In genomic region chr16:66731101-66731500, GRCh38 we compare ENCODE assay signal across 1 cellular context.
TF ChIP-seq lines count a peak whose summit lies in the region.

No MANE protein-coding gene starts in this region.

TF ChIP-seq in H1, 55 proteins besides CTCF, POLR2A, EP300 and RAD21:
- TF ChIP-seq MAX (IDR thresholded peaks at IDR 0.05), result no peak
- TF ChIP-seq ATF2 (IDR thresholded peaks at IDR 0.05; ENCODE audit: low read length), result no peak
- no peak for TF ChIP-seq GABPA (IDR thresholded peaks at IDR 0.05; ENCODE audit: borderline replicate concordance, insufficient read depth, low read length)
- no peak for TF ChIP-seq BACH1 (IDR thresholded peaks at IDR 0.05; ENCODE audit: low read length)
- TF ChIP-seq KDM5A (IDR thresholded peaks at IDR 0.05; ENCODE audit: low read length), result no peak
- TF ChIP-seq FOSL1 (IDR thresholded peaks at IDR 0.05; ENCODE audit: insufficient read depth, low read depth, low read length), result no peak
- no peak for TF ChIP-seq SIN3A (conservative IDR thresholded peaks at IDR 0.05 in 1 of 2, IDR thresholded peaks at IDR 0.05 in 1 of 2; ENCODE audit: low read depth in 1 of 2, low read length in 2 of 2)
- TF ChIP-seq POU5F1 (IDR thresholded peaks at IDR 0.05; ENCODE audit: low read depth, low read length), result no peak
- no peak for TF ChIP-seq SRF (IDR thresholded peaks at IDR 0.05; ENCODE audit: low read depth, low read length)
- TF ChIP-seq ASH2L (IDR thresholded peaks at IDR 0.05; ENCODE audit: low read length), result no peak
- no peak for TF ChIP-seq USF2 (IDR thresholded peaks at IDR 0.05; ENCODE audit: low read length)
- TF ChIP-seq NRF1 (IDR thresholded peaks at IDR 0.05; ENCODE audit: low read depth, low read length), result no peak
- no peak for TF ChIP-seq BCL11A (IDR thresholded peaks at IDR 0.05; ENCODE audit: low read depth in 2 of 2, low read length in 2 of 2)
- TF ChIP-seq TEAD4 (IDR thresholded peaks at IDR 0.05; ENCODE audit: low read depth, low read length), result no peak
